ENCODE assay signal across 18 cellular contexts in genomic region chr1:54294846-54295245, GRCh38.
DNase-seq lines count a peak whose midpoint lies in the region; ATAC-seq and TF ChIP-seq lines count a peak whose summit lies in the region.
"Had no signal": no experiment of that assay in that cellular context is flagged by ENCODE, and none has a peak within 500 bp of the region (broad histone marks: within the 10 kb centered on the region; RNA-seq: fewer than 3 reads in every experiment).

No MANE protein-coding gene starts in this region.

- no peak overlapping the region for H3K4me3 ChIP-seq in choroid plexus epithelial cell (ENCODE audit: low read depth, low read length)
- H3K4me3 ChIP-seq in aorta (ENCODE audit: low read length in 2 of 2), result no peak overlapping the region
- no peak overlapping the region for H3K4me3 ChIP-seq in mucosa of descending colon
- H3K4me3 ChIP-seq: cardiac muscle cell had no signal

- DNase-seq in activated naive CD4-positive, alpha-beta T cell treated with anti-CD3 and anti-CD28 coated beads, Interleukin-2, amount 50 U/mL, for 72 hours (ENCODE audit: low spot score in 2 of 2), result no peak
- DNase-seq in choroid plexus epithelial cell (ENCODE audit: low read depth) (peak; percentile 57), natural killer cell (no peak), aorta (no peak), mucosa of descending colon (no peak), NCI-H146 treated with DMSO at 0.1 percent for 48 hours (lab: John Stamatoyannopoulos, UW; ENCODE audit: unreplicated experiment) (no peak)
- no peak for DNase-seq in activated effector memory CD4-positive, alpha-beta T cell treated with anti-CD3 and anti-CD28 coated beads, Interleukin-2, amount 50 U/mL, for 16 hours
- DNase-seq: ACHN; activated effector memory CD4-positive, alpha-beta T cell treated with Interleukin-2 at 50 U/mL for 16 hours; hippocampal formation; NCI-H1930; NCI-H748 treated with DMSO at 0.1 percent for 48 hours had no signal

- no peaks in the 10 kb centered on the region for H3K9me3 Mint-ChIP-seq in activated naive CD4-positive, alpha-beta T cell treated with anti-CD3 and anti-CD28 coated beads, Interleukin-2, amount 50 U/mL, for 24 hours
- no peaks in the 10 kb centered on the region for H3K9me3 Mint-ChIP-seq in activated naive CD4-positive, alpha-beta T cell treated with anti-CD3 and anti-CD28 coated beads, Interleukin-2, amount 50 U/mL, for 72 hours
- H3K9me3 Mint-ChIP-seq in natural killer cell, result no peaks in the 10 kb centered on the region
- H3K9me3 Mint-ChIP-seq: neural crest cell; stimulated activated naive CD8-positive, alpha-beta T cell treated with anti-CD3 and anti-CD28 coated beads, Interleukin-15, Interleukin-2, amounts not matched to agents 100 ng/mL and 50 ng/mL, for 24 hours had no signal

- no peak for TF ChIP-seq CTCF in choroid plexus epithelial cell (conservative IDR thresholded peaks at IDR 0.05; ENCODE audit: low read depth, low read length)
- TF ChIP-seq CTCF in natural killer cell (IDR thresholded peaks at IDR 0.05), result no peak
- TF ChIP-seq CTCF in mucosa of descending colon (IDR thresholded peaks at IDR 0.05), result no peak

- no peak for ATAC-seq in activated naive CD4-positive, alpha-beta T cell treated with anti-CD3 and anti-CD28 coated beads, Interleukin-2, amount 50 U/mL, for 72 hours
- ATAC-seq in natural killer cell (no peak), aorta (ENCODE audit: low FRiP score) (no peak), mucosa of descending colon (no peak)
- ATAC-seq: Panc1, sciatic nerve had no signal

- peak overlapping the region; percentile 39 to 96 for H3K27ac ChIP-seq in aorta (ENCODE audit: low read depth in 1 of 2, low read length in 2 of 2)
- H3K27ac ChIP-seq: cardiac muscle cell had no signal

- H3K9me3 ChIP-seq in aorta (ENCODE audit: control insufficient read depth, low read length) (no peaks in the 10 kb centered on the region), mucosa of descending colon (no peaks in the 10 kb centered on the region)

- peak overlapping the region; percentile 30 for H3K27ac Mint-ChIP-seq in activated naive CD4-positive, alpha-beta T cell treated with anti-CD3 and anti-CD28 coated beads, Interleukin-2, amount 50 U/mL, for 24 hours
- peak overlapping the region in 1 of 2 donors; percentile 44 for H3K27ac Mint-ChIP-seq in activated naive CD4-positive, alpha-beta T cell treated with anti-CD3 and anti-CD28 coated beads, Interleukin-2, amount 50 U/mL, for 72 hours
- peak overlapping the region; percentile 63 to 66 for H3K27ac Mint-ChIP-seq in natural killer cell
- H3K27ac Mint-ChIP-seq: stimulated activated naive CD8-positive, alpha-beta T cell treated with anti-CD3 and anti-CD28 coated beads, Interleukin-15, Interleukin-2, amounts not matched to agents 100 ng/mL and 50 ng/mL, for 24 hours had no signal

- H3K4me3 Mint-ChIP-seq in activated naive CD4-positive, alpha-beta T cell treated with anti-CD3 and anti-CD28 coated beads, Interleukin-2, amount 50 U/mL, for 24 hours, result no peak overlapping the region
- no peak overlapping the region for H3K4me3 Mint-ChIP-seq in natural killer cell
- H3K4me3 Mint-ChIP-seq: neural crest cell; stimulated activated naive CD8-positive, alpha-beta T cell treated with anti-CD3 and anti-CD28 coated beads, Interleukin-15, Interleukin-2, amounts not matched to agents 100 ng/mL and 50 ng/mL, for 24 hours had no signal

- no peaks in the 10 kb centered on the region for H3K27me3 ChIP-seq in aorta (ENCODE audit: control insufficient read depth in 1 of 2, insufficient read depth in 2 of 2, low read length in 1 of 2)
- H3K27me3 ChIP-seq: cardiac muscle cell had no signal

- H3K36me3 ChIP-seq in aorta (ENCODE audit: control insufficient read depth in 1 of 2, insufficient read depth in 2 of 2, low read length in 1 of 2) (no peaks in the 10 kb centered on the region), mucosa of descending colon (ENCODE audit: low read depth) (no peaks in the 10 kb centered on the region)
- H3K36me3 ChIP-seq: cardiac muscle cell had no signal

- intact Hi-C loops in natural killer cell (cut with micrococcal nuclease), result no loop called here
- intact Hi-C loops in aorta (cut with DNase I), result no loop called here
- intact Hi-C loops in mucosa of descending colon (cut with DNase I, micrococcal nuclease), result no loop called here

- H3K36me3 Mint-ChIP-seq in activated naive CD4-positive, alpha-beta T cell treated with anti-CD3 and anti-CD28 coated beads, Interleukin-2, amount 50 U/mL, for 24 hours, result no peaks in the 10 kb centered on the region
- H3K36me3 Mint-ChIP-seq in activated naive CD4-positive, alpha-beta T cell treated with anti-CD3 and anti-CD28 coated beads, Interleukin-2, amount 50 U/mL, for 72 hours, result no peaks in the 10 kb centered on the region
- H3K36me3 Mint-ChIP-seq in natural killer cell, result no peaks in the 10 kb centered on the region

- H3K4me1 ChIP-seq in aorta (ENCODE audit: control insufficient read depth in 1 of 2, insufficient read depth in 2 of 2, low read length in 2 of 2) (peaks cover 9 to 17% of the 10 kb centered on the region in 2 donors), mucosa of descending colon (ENCODE audit: low read depth) (peaks cover 45% of the 10 kb centered on the region)

- H3K27me3 Mint-ChIP-seq in activated naive CD4-positive, alpha-beta T cell treated with anti-CD3 and anti-CD28 coated beads, Interleukin-2, amount 50 U/mL, for 24 hours, result no peaks in the 10 kb centered on the region
- H3K27me3 Mint-ChIP-seq in natural killer cell (ENCODE audit: low read depth in 2 of 2), result no peaks in the 10 kb centered on the region
- H3K27me3 Mint-ChIP-seq: stimulated activated naive CD8-positive, alpha-beta T cell treated with anti-CD3 and anti-CD28 coated beads, Interleukin-15, Interleukin-2, amounts not matched to agents 100 ng/mL and 50 ng/mL, for 24 hours had no signal

- H3K4me1 Mint-ChIP-seq in activated naive CD4-positive, alpha-beta T cell treated with anti-CD3 and anti-CD28 coated beads, Interleukin-2, amount 50 U/mL, for 24 hours, result peaks cover 92% of the 10 kb centered on the region
- peaks cover 86 to 95% of the 10 kb centered on the region in 2 donors for H3K4me1 Mint-ChIP-seq in natural killer cell

- 74 to 78% methylated on average over 5 of the region's 5 CpGs for WGBS in aorta, 2 donors
